31 cellular contexts compared by ENCODE assay signal in the genomic region with DNA sequence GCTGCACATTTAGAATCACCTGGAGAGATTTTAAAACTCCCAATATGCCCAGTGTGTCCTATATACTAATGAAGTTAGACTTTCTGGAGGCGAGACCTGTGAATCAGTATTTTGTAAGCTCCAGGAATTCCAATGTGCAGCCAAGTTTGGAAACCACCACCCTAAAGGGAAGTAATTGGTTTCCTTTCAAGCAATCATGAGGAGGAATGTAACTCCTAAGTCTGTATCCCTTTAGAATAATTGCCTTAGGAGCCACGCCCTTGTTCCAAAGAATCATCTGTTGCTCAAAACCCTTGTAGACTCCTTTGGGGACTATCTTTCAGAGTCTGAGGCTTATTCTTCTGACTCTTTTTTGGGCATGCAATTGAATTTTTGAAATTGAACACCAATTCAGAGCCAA.
"Had no signal": no experiment of that assay in that cellular context is flagged by ENCODE, and none has a peak within 500 bp of the region (broad histone marks: within the 10 kb centered on the region; RNA-seq: fewer than 3 reads in every experiment).

No MANE protein-coding gene starts in this region.

- H3K27me3 ChIP-seq: colonic mucosa, esophagus squamous epithelium, neutrophil, right atrium auricular region, sigmoid colon, stomach, thyroid gland, vagina had no signal

- H3K9me3 Mint-ChIP-seq: mesothelial cell of epicardium had no signal

- ATAC-seq: left lobe of liver; mucosa of descending colon; natural killer cell treated with Interleukin-12 subunit alpha and Interleukin-12 subunit beta and Interleukin-15 and Interleukin-18, amount 100 ng/mL, for 72 hours; stimulated activated effector memory CD8-positive, alpha-beta T cell treated with anti-CD3 and anti-CD28 coated beads, Interleukin-12 subunit alpha, Interleukin-12 subunit beta, amount 100 ng/mL, for 72 hours had no signal

- FAIRE-seq: endothelial cell of umbilical vein had no signal

- H3K36me3 Mint-ChIP-seq: mesothelial cell of epicardium; naive B cell; stimulated activated effector memory CD8-positive, alpha-beta T cell treated with anti-CD3 and anti-CD28 coated beads, Interleukin-12 subunit alpha, Interleukin-12 subunit beta, amount 100 ng/mL, for 72 hours had no signal

- DNase-seq: colonic mucosa; dermis blood vessel endothelial cell; effector memory CD4-positive, alpha-beta T cell; erythroblast; esophagus squamous epithelium; foreskin melanocyte; hypothalamus; immature natural killer cell; islet precursor cell; mesenchymal stem cell; mucosa of descending colon; naive B cell; sigmoid colon; stimulated activated CD4-positive, alpha-beta T cell treated with anti-CD3 and anti-CD28 coated beads, Interleukin-2, amount 100 ng/mL, for 24 hours; stimulated activated CD4-positive, alpha-beta T cell treated with anti-CD3 and anti-CD28 coated beads, Interleukin-4, amount 100 ng/mL, for 24 hours; stimulated activated naive CD4-positive, alpha-beta T cell treated with Interleukin-2 at 50 U/mL for 16 hours; stomach; thyroid gland; trophoblast cell had no signal

- H3K27ac ChIP-seq: colonic mucosa, esophagus squamous epithelium, neutrophil, parathyroid adenoma, right atrium auricular region, sigmoid colon, stomach, thyroid gland, vagina had no signal

- H3K27ac Mint-ChIP-seq: immature natural killer cell; mesothelial cell of epicardium; naive B cell; natural killer cell treated with Interleukin-12 subunit alpha and Interleukin-12 subunit beta and Interleukin-15 and Interleukin-18, amount 100 ng/mL, for 72 hours; progenitor cell of endocrine pancreas; stimulated activated effector memory CD8-positive, alpha-beta T cell treated with anti-CD3 and anti-CD28 coated beads, Interleukin-12 subunit alpha, Interleukin-12 subunit beta, amount 100 ng/mL, for 72 hours had no signal

- H3K4me1 Mint-ChIP-seq: immature natural killer cell; mesothelial cell of epicardium; naive B cell; neural crest cell; stimulated activated effector memory CD8-positive, alpha-beta T cell treated with anti-CD3 and anti-CD28 coated beads, Interleukin-12 subunit alpha, Interleukin-12 subunit beta, amount 100 ng/mL, for 72 hours had no signal

- H3K9ac ChIP-seq: parathyroid adenoma had no signal

- H3K4me1 ChIP-seq: colonic mucosa, parathyroid adenoma, right atrium auricular region, sigmoid colon, stomach, thyroid gland, vagina had no signal

- H3K9me3 ChIP-seq: colonic mucosa, esophagus squamous epithelium, mucosa of descending colon, neutrophil, right atrium auricular region, sigmoid colon, stomach, thyroid gland, vagina had no signal

- H3K36me3 ChIP-seq: colonic mucosa, esophagus squamous epithelium, neutrophil, right atrium auricular region, sigmoid colon, stomach, thyroid gland, vagina had no signal

- H3K4me3 Mint-ChIP-seq: immature natural killer cell; mesothelial cell of epicardium; naive B cell; natural killer cell treated with Interleukin-12 subunit alpha and Interleukin-12 subunit beta and Interleukin-15 and Interleukin-18, amount 100 ng/mL, for 72 hours; neural crest cell; stimulated activated effector memory CD8-positive, alpha-beta T cell treated with anti-CD3 and anti-CD28 coated beads, Interleukin-12 subunit alpha, Interleukin-12 subunit beta, amount 100 ng/mL, for 72 hours had no signal

- H3K4me3 ChIP-seq: colonic mucosa, esophagus squamous epithelium, lung, mucosa of descending colon, right atrium auricular region, sigmoid colon, stomach, thyroid gland, vagina had no signal
